8 cellular contexts compared by ENCODE assay signal in the genomic region with DNA sequence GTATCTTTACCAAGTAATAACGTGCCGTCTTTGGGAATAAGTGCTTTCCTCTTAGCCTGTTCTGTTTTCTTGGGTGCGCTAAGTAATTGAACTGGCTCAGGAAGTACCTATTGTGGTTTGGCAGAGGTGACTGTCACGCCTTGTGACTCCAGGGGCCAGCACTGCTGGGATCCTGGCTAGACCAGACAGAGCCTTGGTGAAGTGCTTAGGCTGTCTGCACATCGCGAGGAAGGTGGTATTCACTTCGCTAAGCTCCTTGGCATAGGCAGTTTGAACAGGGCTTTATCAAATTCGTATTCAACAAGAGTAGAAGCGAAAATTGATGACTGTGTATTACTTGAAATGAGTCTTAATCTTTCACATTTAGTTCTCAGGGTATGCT. TPM values are rescaled to one million over a fixed set of nuclear protein-coding genes. Genes with fewer than 3 reads are reported as not detected.
DNase-seq lines count a peak whose midpoint lies in the region; ATAC-seq lines count a peak whose summit lies in the region.

No MANE protein-coding gene starts in this region.

- H3K4me1 Mint-ChIP-seq in CD4-positive, CD25-positive, alpha-beta regulatory T cell, result peaks cover 0 to 90% (median 52%) of the 10 kb centered on the region in 4 donors
- H3K4me1 Mint-ChIP-seq in central memory CD8-positive, alpha-beta T cell, result peaks cover 69% of the 10 kb centered on the region

- peaks cover 83% of the 10 kb centered on the region for H3K4me1 ChIP-seq in CD4-positive, CD25-positive, alpha-beta regulatory T cell (ENCODE audit: control insufficient read depth, insufficient read depth, low read length, poor library complexity, severe bottlenecking)

- peaks cover 70% of the 10 kb centered on the region for H3K36me3 Mint-ChIP-seq in CD4-positive, CD25-positive, alpha-beta regulatory T cell
- peaks cover 70% of the 10 kb centered on the region for H3K36me3 Mint-ChIP-seq in central memory CD8-positive, alpha-beta T cell (ENCODE audit: insufficient read depth)

- peak; percentile 39 to 72 (median 45) for DNase-seq in CD4-positive, CD25-positive, alpha-beta regulatory T cell
- DNase-seq in NCI-H2029 treated with DMSO at 0.1 percent for 48 hours (lab: John Stamatoyannopoulos, UW), result peak; percentile 46
- peak in 1 of 2 donors; percentile 40 for DNase-seq in central memory CD8-positive, alpha-beta T cell (ENCODE audit: low spot score in 2 of 2)
- DNase-seq in stimulated activated naive CD4-positive, alpha-beta T cell (lab: John Stamatoyannopoulos, UW), result peak in 5 of 6 experiments; percentile 6 to 24 (median 11)
- DNase-seq in NCI-H2196 treated with DMSO at 0.1 percent for 48 hours (lab: John Stamatoyannopoulos, UW; ENCODE audit: unreplicated experiment), result no peak
- DNase-seq in HPDE6-E6E7 (ENCODE audit: extremely low spot score), result no peak
- no peak for DNase-seq in GDM1 (lab: John Stamatoyannopoulos, UW)

- ATAC-seq in CD4-positive, CD25-positive, alpha-beta regulatory T cell (ENCODE audit: low read depth in 2 of 2), result peak; percentile 32 to 35
- ATAC-seq in GM21423 (IDR thresholded peaks at IDR 0.05; ENCODE audit: unreplicated experiment), result peak; percentile 60
- ATAC-seq in central memory CD8-positive, alpha-beta T cell (replicated peaks; ENCODE audit: extremely low read depth, poor library complexity, severe bottlenecking), result peak; percentile 57

- H3K27me3 ChIP-seq in CD4-positive, CD25-positive, alpha-beta regulatory T cell (ENCODE audit: control insufficient read depth, insufficient read depth, low read length), result no peaks in the 10 kb centered on the region

- H3K27ac Mint-ChIP-seq in CD4-positive, CD25-positive, alpha-beta regulatory T cell, result peak overlapping the region; percentile 40 to 95 (median 94)
- H3K27ac Mint-ChIP-seq in central memory CD8-positive, alpha-beta T cell (ENCODE audit: low read depth), result peak overlapping the region; percentile 87

- H3K9me3 Mint-ChIP-seq in CD4-positive, CD25-positive, alpha-beta regulatory T cell, result peaks cover 0 to 2% (median 0%) of the 10 kb centered on the region in 7 donors
- H3K9me3 Mint-ChIP-seq in central memory CD8-positive, alpha-beta T cell, result no peaks in the 10 kb centered on the region

- H3K27me3 Mint-ChIP-seq in CD4-positive, CD25-positive, alpha-beta regulatory T cell, result no peaks in the 10 kb centered on the region
- H3K27me3 Mint-ChIP-seq in central memory CD8-positive, alpha-beta T cell, result no peaks in the 10 kb centered on the region

- peak overlapping the region; percentile 90 for H3K27ac ChIP-seq in CD4-positive, CD25-positive, alpha-beta regulatory T cell (ENCODE audit: insufficient read depth, low read length, poor library complexity, severe bottlenecking)

- H3K4me3 ChIP-seq in CD4-positive, CD25-positive, alpha-beta regulatory T cell (ENCODE audit: low read depth, low read length), result peak overlapping the region; percentile 100

- no peaks in the 10 kb centered on the region for H3K9me3 ChIP-seq in CD4-positive, CD25-positive, alpha-beta regulatory T cell (ENCODE audit: control insufficient read depth in 2 of 2, low read length in 2 of 2)

- H3K4me3 Mint-ChIP-seq in CD4-positive, CD25-positive, alpha-beta regulatory T cell, result peak overlapping the region; percentile 91 to 99 (median 96)
- H3K4me3 Mint-ChIP-seq in central memory CD8-positive, alpha-beta T cell, result peak overlapping the region; percentile 99

- peaks cover 48% of the 10 kb centered on the region for H3K36me3 ChIP-seq in CD4-positive, CD25-positive, alpha-beta regulatory T cell (ENCODE audit: control insufficient read depth, insufficient read depth, low read length)

RNA-seq across cellular contexts. Expression of a gene that starts 17.6 kb away (rescaled TPM):
- 327 TPM for total RNA-seq in CD4-positive, CD25-positive, alpha-beta regulatory T cell
- 10 to 100 TPM; 48.6 to 71.6 (median 64.7) TPM for polyA plus RNA-seq in CD4-positive, CD25-positive, alpha-beta regulatory T cell

Comparison
In these comparisons a context has a peak if more than half of its experiments do, and no peak if none do; other contexts are left out.
1. DNase-seq: peak in CD4-positive, CD25-positive, alpha-beta regulatory T cell (3 of 3), NCI-H2029 treated with DMSO at 0.1 percent for 48 hours (single experiment) and stimulated activated naive CD4-positive, alpha-beta T cell (5 of 6); none in NCI-H2196 treated with DMSO at 0.1 percent for 48 hours (single experiment), HPDE6-E6E7 (single experiment) and GDM1 (single experiment).
2. Peak in every context shown above with its lines, with median percentiles within 50 percentile points of each other: ATAC-seq.